8 cellular contexts compared by ENCODE assay signal in the genomic region with DNA sequence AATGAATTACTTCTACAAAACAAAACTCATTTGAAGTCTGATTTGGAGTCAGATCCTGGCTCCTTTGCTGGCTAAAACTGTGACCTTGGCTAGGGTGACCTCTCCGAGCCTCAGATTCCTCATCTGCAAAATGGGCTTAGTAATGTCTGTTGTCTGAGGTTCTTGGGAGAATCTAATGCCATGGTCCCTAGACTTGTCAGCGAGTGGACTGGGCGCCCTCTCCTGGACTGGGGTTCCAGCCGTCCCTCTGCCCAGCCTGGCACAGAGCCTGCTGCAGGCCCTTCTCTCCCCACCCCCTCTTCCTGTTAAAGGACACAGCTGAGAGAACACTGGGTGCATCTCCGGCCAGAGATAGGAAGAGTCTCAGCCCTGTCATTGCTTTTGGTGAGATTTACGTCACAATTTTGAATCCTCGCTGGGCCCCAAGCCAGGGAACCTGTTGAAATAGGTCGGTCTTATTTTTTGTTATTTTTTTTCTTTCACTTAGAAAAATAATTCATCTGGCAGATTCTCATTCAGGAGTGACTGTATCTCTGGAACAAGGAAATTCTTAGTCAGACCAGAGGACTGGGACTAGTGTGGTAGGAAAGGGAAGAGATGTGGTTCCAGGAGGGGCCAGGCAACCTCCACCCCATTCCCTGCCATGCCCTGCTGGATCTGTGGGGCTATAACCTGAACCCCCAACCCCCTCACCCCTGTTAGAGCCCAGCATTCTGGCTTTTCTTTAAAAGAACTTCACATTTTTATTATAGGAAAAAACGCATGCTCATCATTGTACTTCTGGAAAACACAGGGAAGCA. TPM values are rescaled to one million over a fixed set of nuclear protein-coding genes. Genes with fewer than 3 reads are reported as not detected.
DNase-seq lines count a peak whose midpoint lies in the region; ATAC-seq, FAIRE-seq and TF ChIP-seq lines count a peak whose summit lies in the region.

No MANE protein-coding gene starts in this region.

- no peak overlapping the region for H3K4me3 Mint-ChIP-seq in astrocyte (ENCODE audit: unreplicated experiment)

- no peaks in the 10 kb centered on the region for H3K27me3 Mint-ChIP-seq in astrocyte (ENCODE audit: low read depth, unreplicated experiment)

- H3K4me3 ChIP-seq in astrocyte (ENCODE audit: insufficient read depth, low read depth, low read length) = no peak overlapping the region

- H3K9ac ChIP-seq in astrocyte (ENCODE audit: low read length) = peak overlapping the region; percentile 71

- peaks cover 18% of the 10 kb centered on the region for H3K36me3 Mint-ChIP-seq in astrocyte (ENCODE audit: low read depth, unreplicated experiment)

- peaks cover 7% of the 10 kb centered on the region for H3K79me2 ChIP-seq in astrocyte (ENCODE audit: insufficient read depth, low read length)

- peaks cover 8% of the 10 kb centered on the region for H3K4me1 Mint-ChIP-seq in astrocyte (ENCODE audit: low read depth, unreplicated experiment)

- no peaks in the 10 kb centered on the region for H3K27me3 ChIP-seq in astrocyte (ENCODE audit: insufficient read depth, low read length)

- peak; percentile 24 to 29 for DNase-seq in activated T-cell treated with anti-CD3 and anti-CD28 coated beads, Interleukin-2, amount 50 U/mL, for 48 hours
- no peak for DNase-seq in activated T-cell treated with anti-CD3 and anti-CD28 coated beads, Interleukin-2, amount 50 U/mL, for 1 hour
- DNase-seq in LHCN-M2 (ENCODE audit: low read depth) (peak; percentile 95), astrocyte (ENCODE audit: low read depth) (peak; percentile 66), kidney glomerular epithelial cell (lab: John Stamatoyannopoulos, UW) (peak; percentile 93), stromal cell of bone marrow (ENCODE audit: low read depth) (peak; percentile 72)

- peak overlapping the region; percentile 28 for H3K27ac Mint-ChIP-seq in astrocyte (ENCODE audit: unreplicated experiment)

- no peak for FAIRE-seq in astrocyte (lab: Jason Lieb, UNC)

- H3K36me3 ChIP-seq in astrocyte (ENCODE audit: insufficient read depth, low read length) = peaks cover 17% of the 10 kb centered on the region

- no peaks in the 10 kb centered on the region for H4K20me1 ChIP-seq in astrocyte (ENCODE audit: insufficient read depth, low read length)

- H3K4me2 ChIP-seq in astrocyte (ENCODE audit: low read length) = peak overlapping the region; percentile 39

- H3K27ac ChIP-seq in astrocyte (ENCODE audit: low read depth, low read length) = peak overlapping the region; percentile 89

- TF ChIP-seq CTCF in astrocyte (IDR thresholded peaks at IDR 0.05; ENCODE audit: insufficient read depth, low read depth, low read length) = no peak

- H3K4me1 ChIP-seq in astrocyte (ENCODE audit: insufficient read depth, low read length) = peaks cover 42% of the 10 kb centered on the region

- H2AFZ ChIP-seq in astrocyte (ENCODE audit: low read depth, low read length) = no peak overlapping the region

- peaks cover 2% of the 10 kb centered on the region for H3K9me3 ChIP-seq in astrocyte (ENCODE audit: insufficient read depth, low read depth, low read length)

- ATAC-seq in HG02970 (IDR thresholded peaks at IDR 0.05; ENCODE audit: low FRiP score, unreplicated experiment) (no peak), GM18870 (IDR thresholded peaks at IDR 0.05; ENCODE audit: unreplicated experiment) (no peak)

- H3K9me3 Mint-ChIP-seq in astrocyte (ENCODE audit: unreplicated experiment) = no peaks in the 10 kb centered on the region

RNA-seq across cellular contexts. Expression of a gene that starts 48.2 kb away (rescaled TPM):
- 63.0 and 64.3 TPM in 2 replicates for total RNA-seq in LHCN-M2 (2014; rRNA removed)
- polyA plus RNA-seq in LHCN-M2 (2012) = 159 TPM
- 50.6 and 54.3 TPM in 2 replicates for total RNA-seq in astrocyte
